22 cellular contexts compared by ENCODE assay signal in the genomic region with DNA sequence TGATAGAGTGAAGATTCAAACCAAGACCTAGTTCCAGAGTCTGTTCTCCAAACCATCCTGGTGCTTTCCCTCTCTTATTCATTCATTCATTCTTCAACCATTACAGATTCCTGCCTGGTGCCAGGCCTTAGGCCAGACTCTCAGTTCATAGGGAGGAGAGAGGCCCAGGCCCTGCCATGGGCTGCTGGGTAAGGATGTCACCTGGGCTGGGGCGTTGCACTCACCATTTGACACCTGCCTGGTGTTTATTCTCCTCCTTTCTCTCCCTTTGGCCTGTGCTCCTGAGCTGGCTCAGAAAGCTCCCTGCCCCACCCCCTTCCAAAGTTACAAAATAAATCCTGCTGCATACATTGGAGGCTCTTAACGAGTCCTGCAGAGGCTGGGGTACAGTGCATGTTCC.
A peak's percentile ranks its signal among the peaks of the same experiment; 100 is the strongest.
DNase-seq lines count a peak whose midpoint lies in the region; ATAC-seq and TF ChIP-seq lines count a peak whose summit lies in the region.
"Had no signal": no experiment of that assay in that cellular context is flagged by ENCODE, and none has a peak within 500 bp of the region (broad histone marks: within the 10 kb centered on the region; RNA-seq: fewer than 3 reads in every experiment).

No MANE protein-coding gene starts in this region.

- ATAC-seq in activated CD4-positive, alpha-beta T cell treated with anti-CD3 and anti-CD28 coated beads for 36 hours = no peak
- no peak for ATAC-seq in left lobe of liver
- no peak for ATAC-seq in GM21447 (IDR thresholded peaks at IDR 0.05; ENCODE audit: unreplicated experiment)
- ATAC-seq: CD8-positive, alpha-beta T cell; GM12878; GM23338; HCT116 had no signal

- H3K27me3 Mint-ChIP-seq in activated CD4-positive, alpha-beta T cell treated with anti-CD3 and anti-CD28 coated beads, Interleukin-2, amount 10 ng/mL, durations not matched to agents 24 days and 14 days = peaks cover 16% of the 10 kb centered on the region
- H3K27me3 Mint-ChIP-seq in activated CD4-positive, alpha-beta T cell treated with anti-CD3 and anti-CD28 coated beads for 36 hours = peaks cover 11% of the 10 kb centered on the region

- no peak overlapping the region for H3K27ac ChIP-seq in osteoblast (ENCODE audit: low read depth, low read length)
- no peak overlapping the region for H3K27ac ChIP-seq in caudate nucleus (ENCODE audit: low read depth, low read length)
- H3K27ac ChIP-seq: 22Rv1, BLaER1, C4-2B had no signal

- H3K36me3 ChIP-seq in osteoblast (ENCODE audit: insufficient read depth, low read length) = no peaks in the 10 kb centered on the region
- H3K36me3 ChIP-seq: BLaER1 had no signal

- POLR2A ChIA-PET in activated CD4-positive, alpha-beta T cell treated with anti-CD3 and anti-CD28 coated beads for 36 hours (lab: Charles Lee) = no interaction called here

- H3K4me3 Mint-ChIP-seq in activated CD4-positive, alpha-beta T cell treated with anti-CD3 and anti-CD28 coated beads, Interleukin-2, amount 10 ng/mL, durations not matched to agents 24 days and 14 days = no peak overlapping the region
- H3K4me3 Mint-ChIP-seq in activated CD4-positive, alpha-beta T cell treated with anti-CD3 and anti-CD28 coated beads for 36 hours = no peak overlapping the region
- H3K4me3 Mint-ChIP-seq: B cell; CD4-positive, CD25-positive, alpha-beta regulatory T cell; CD8-positive, alpha-beta T cell; GM23338; H9 had no signal

- H3K4me1 ChIP-seq in osteoblast (ENCODE audit: insufficient read depth, low read length) = no peaks in the 10 kb centered on the region
- H3K4me1 ChIP-seq: BLaER1 had no signal

- no peaks in the 10 kb centered on the region for H3K9me3 ChIP-seq in osteoblast (ENCODE audit: low read depth, low read length)
- H3K9me3 ChIP-seq: BLaER1 had no signal

- H3K4me3 ChIP-seq in osteoblast (ENCODE audit: insufficient read depth, low read length) = no peak overlapping the region
- H3K4me3 ChIP-seq: BLaER1, GM12878, GM23338 had no signal

- no peak overlapping the region for H3K4me2 ChIP-seq in osteoblast (ENCODE audit: insufficient read depth, low read length)
- H3K4me2 ChIP-seq: BLaER1, GM23338 had no signal

- H3K27me3 ChIP-seq in osteoblast (ENCODE audit: insufficient read depth, low read length) = no peaks in the 10 kb centered on the region
- H3K27me3 ChIP-seq: BLaER1 had no signal

- no peaks in the 10 kb centered on the region for H3K79me2 ChIP-seq in osteoblast (ENCODE audit: insufficient read depth, low read length)

- CTCF ChIA-PET in activated CD4-positive, alpha-beta T cell treated with anti-CD3 and anti-CD28 coated beads for 36 hours (lab: Charles Lee) = no interaction called here

- DNase-seq in activated CD4-positive, alpha-beta T cell treated with anti-CD3 and anti-CD28 coated beads, Interleukin-2, amount 10 ng/mL, durations not matched to agents 24 days and 14 days = peak; percentile 35
- no peak for DNase-seq in activated CD4-positive, alpha-beta T cell treated with anti-CD3 and anti-CD28 coated beads for 36 hours
- DNase-seq in left lobe of liver (ENCODE audit: low spot score) (peak; percentile 18), osteoblast (ENCODE audit: insufficient read length, low spot score, missing footprints) (peak; percentile 35), cerebellar cortex (ENCODE audit: low spot score) (no peak), NCI-H2171 (lab: John Stamatoyannopoulos, UW) (no peak), caudate nucleus (lab: John Stamatoyannopoulos, UW) (no peak)
- DNase-seq: CD4-positive, CD25-positive, alpha-beta regulatory T cell; CD8-positive, alpha-beta T cell; DMS 273 treated with DMSO at 0.1 percent for 48 hours; DMS79; EL; GDM1; H9 had no signal

- intact Hi-C loops in activated CD4-positive, alpha-beta T cell treated with anti-CD3 and anti-CD28 coated beads, Interleukin-2, amount 10 ng/mL, durations not matched to agents 24 days and 14 days (cut with micrococcal nuclease) = no loop called here
- intact Hi-C loops in activated CD4-positive, alpha-beta T cell treated with anti-CD3 and anti-CD28 coated beads for 36 hours (cut with DNase I, micrococcal nuclease) = no loop called here

- no peaks in the 10 kb centered on the region for H4K20me1 ChIP-seq in osteoblast (ENCODE audit: insufficient read depth, low read length)
- H4K20me1 ChIP-seq: BLaER1 had no signal

- no peaks in the 10 kb centered on the region for H3K9me3 Mint-ChIP-seq in activated CD4-positive, alpha-beta T cell treated with anti-CD3 and anti-CD28 coated beads, Interleukin-2, amount 10 ng/mL, durations not matched to agents 24 days and 14 days
- H3K9me3 Mint-ChIP-seq in activated CD4-positive, alpha-beta T cell treated with anti-CD3 and anti-CD28 coated beads for 36 hours (ENCODE audit: low read depth) = peaks cover 4% of the 10 kb centered on the region
- H3K9me3 Mint-ChIP-seq: GM23338 had no signal

- no peaks in the 10 kb centered on the region for H3K36me3 Mint-ChIP-seq in activated CD4-positive, alpha-beta T cell treated with anti-CD3 and anti-CD28 coated beads, Interleukin-2, amount 10 ng/mL, durations not matched to agents 24 days and 14 days (ENCODE audit: low read depth)
- H3K36me3 Mint-ChIP-seq in activated CD4-positive, alpha-beta T cell treated with anti-CD3 and anti-CD28 coated beads for 36 hours (ENCODE audit: low read depth) = no peaks in the 10 kb centered on the region
- H3K36me3 Mint-ChIP-seq: CD4-positive, CD25-positive, alpha-beta regulatory T cell; CD8-positive, alpha-beta T cell had no signal

- H3K4me1 Mint-ChIP-seq in activated CD4-positive, alpha-beta T cell treated with anti-CD3 and anti-CD28 coated beads, Interleukin-2, amount 10 ng/mL, durations not matched to agents 24 days and 14 days = no peaks in the 10 kb centered on the region
- H3K4me1 Mint-ChIP-seq in activated CD4-positive, alpha-beta T cell treated with anti-CD3 and anti-CD28 coated beads for 36 hours = no peaks in the 10 kb centered on the region
- H3K4me1 Mint-ChIP-seq: B cell; CD4-positive, CD25-positive, alpha-beta regulatory T cell had no signal

- H2AFZ ChIP-seq in osteoblast (ENCODE audit: low read length) = no peak overlapping the region
- H2AFZ ChIP-seq: GM23338 had no signal

- H3K27ac Mint-ChIP-seq in activated CD4-positive, alpha-beta T cell treated with anti-CD3 and anti-CD28 coated beads, Interleukin-2, amount 10 ng/mL, durations not matched to agents 24 days and 14 days = no peak overlapping the region
- no peak overlapping the region for H3K27ac Mint-ChIP-seq in activated CD4-positive, alpha-beta T cell treated with anti-CD3 and anti-CD28 coated beads for 36 hours
- H3K27ac Mint-ChIP-seq: B cell; CD4-positive, CD25-positive, alpha-beta regulatory T cell; CD8-positive, alpha-beta T cell; GM23338; H9 had no signal

- no peak for TF ChIP-seq CTCF in osteoblast (IDR thresholded peaks at IDR 0.05; ENCODE audit: extremely low read depth, low read depth, low read length)

Comparison
In these comparisons a context has a peak if more than half of its experiments do, and no peak if none do; other contexts are left out.
1. DNase-seq: peak in activated CD4-positive, alpha-beta T cell treated with anti-CD3 and anti-CD28 coated beads, Interleukin-2, amount 10 ng/mL, durations not matched to agents 24 days and 14 days (single experiment), left lobe of liver (single experiment) and osteoblast (single experiment); none in activated CD4-positive, alpha-beta T cell treated with anti-CD3 and anti-CD28 coated beads for 36 hours (single experiment), cerebellar cortex (single experiment), NCI-H2171 (single experiment) and caudate nucleus (0 of 61).